ENCODE assay signal across 18 cellular contexts in the genomic region with DNA sequence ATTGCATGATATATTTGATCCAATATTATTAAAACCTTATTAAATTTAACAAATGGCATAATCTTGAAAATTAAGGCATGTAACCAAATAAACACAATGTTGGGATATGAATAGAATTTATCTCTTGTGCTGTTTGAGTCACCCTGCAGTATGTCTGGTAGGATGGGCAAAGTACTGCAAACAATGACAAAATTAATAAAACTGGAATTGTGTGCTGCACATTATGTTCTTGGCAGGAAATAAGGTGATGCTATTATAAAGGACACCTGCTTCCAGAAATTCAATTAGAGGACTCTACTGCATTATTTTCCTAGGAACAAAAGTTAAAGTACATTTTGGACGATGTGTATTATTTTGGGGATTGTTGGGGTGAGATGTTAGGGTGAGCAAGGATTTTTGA.
DNase-seq lines count a peak whose midpoint lies in the region; FAIRE-seq and TF ChIP-seq lines count a peak whose summit lies in the region.
"Had no signal": no experiment of that assay in that cellular context is flagged by ENCODE, and none has a peak within 500 bp of the region (broad histone marks: within the 10 kb centered on the region; RNA-seq: fewer than 3 reads in every experiment).

No MANE protein-coding gene starts in this region.

- no peak for TF ChIP-seq CTCF in D721Med (IDR thresholded peaks at IDR 0.05; ENCODE audit: insufficient read depth, missing control alignments)

- no peak for DNase-seq in D721Med (ENCODE audit: insufficient read length, low spot score)
- DNase-seq in NCI-H1105 (lab: John Stamatoyannopoulos, UW), result peak; percentile 28
- DNase-seq in NCI-H748 treated with DMSO at 0.1 percent for 48 hours (lab: John Stamatoyannopoulos, UW), result peak; percentile 38
- DNase-seq in cerebellar cortex (ENCODE audit: low spot score), result peak; percentile 74
- no peak for DNase-seq in DMS53 (lab: John Stamatoyannopoulos, UW)
- DNase-seq in DMS53 treated with DMSO at 0.1 percent for 48 hours (lab: John Stamatoyannopoulos, UW; ENCODE audit: unreplicated experiment), result no peak
- DNase-seq in posterior vena cava (ENCODE audit: low spot score), result no peak
- DNase-seq: AML-193; Calu3; CD4-positive, alpha-beta memory T cell; DMS 273 treated with DMSO at 0.1 percent for 48 hours; DMS79; H9; KG1 had no signal

- intact Hi-C loops in posterior vena cava (cut with DNase I), result loop anchor here (5.0 to 10.0 kb wide), 3 partner anchors 162 to 324 kb away; no protein-coding TSS in a partner anchor

- peak; percentile 72 for FAIRE-seq in D721Med (lab: Jason Lieb, UNC)
- FAIRE-seq: A549, GM12878, GM19239, H1 had no signal

Comparison
In these comparisons a context has a peak if more than half of its experiments do, and no peak if none do; other contexts are left out.
1. DNase-seq: peak in NCI-H1105 (single experiment), NCI-H748 treated with DMSO at 0.1 percent for 48 hours (single experiment) and cerebellar cortex (single experiment); none in D721Med (single experiment), DMS53 (single experiment), DMS53 treated with DMSO at 0.1 percent for 48 hours (single experiment) and posterior vena cava (single experiment).